14 cellular contexts compared by ENCODE assay signal in genomic region chr7:139995034-139995915, GRCh38.
DNase-seq lines count a peak whose midpoint lies in the region; ATAC-seq and TF ChIP-seq lines count a peak whose summit lies in the region.
"Had no signal": no experiment of that assay in that cellular context is flagged by ENCODE, and none has a peak within 500 bp of the region (broad histone marks: within the 10 kb centered on the region; RNA-seq: fewer than 3 reads in every experiment).

No MANE protein-coding gene starts in this region.

- no peak overlapping the region for H3K4me3 Mint-ChIP-seq in activated CD8-positive, alpha-beta memory T cell treated with anti-CD3 and anti-CD28 coated beads, Interleukin-2, amount 10 ng/mL, durations not matched to agents 7 days and 5 days
- H3K4me3 Mint-ChIP-seq: CD4-positive, alpha-beta memory T cell; stimulated activated naive B cell treated with anti-CD40 and anti-IgM and Interleukin-4, amounts not matched to agents 10 μg/mL and 1 μg/mL and 100 μg/mL, for 72 hours had no signal

- no peaks in the 10 kb centered on the region for H3K9me3 Mint-ChIP-seq in activated CD8-positive, alpha-beta memory T cell treated with anti-CD3 and anti-CD28 coated beads, Interleukin-2, amount 10 ng/mL, durations not matched to agents 7 days and 5 days (ENCODE audit: low read depth)
- H3K9me3 Mint-ChIP-seq: CD4-positive, alpha-beta memory T cell; stimulated activated naive B cell treated with anti-CD40 and anti-IgM and Interleukin-4, amounts not matched to agents 10 μg/mL and 1 μg/mL and 100 μg/mL, for 72 hours had no signal

- no peak overlapping the region for H3K4me3 ChIP-seq in AG04450 (ENCODE audit: low read depth, low read length)
- H3K4me3 ChIP-seq: HAP-1 had no signal

- ATAC-seq in esophagus mucosa (peak; percentile 49), GM21786 (IDR thresholded peaks at IDR 0.05; ENCODE audit: unreplicated experiment) (no peak), HG03460 (IDR thresholded peaks at IDR 0.05; ENCODE audit: unreplicated experiment) (no peak)
- no peak for ATAC-seq in activated CD8-positive, alpha-beta memory T cell treated with anti-CD3 and anti-CD28 coated beads, Interleukin-2, amount 10 ng/mL, durations not matched to agents 7 days and 5 days
- ATAC-seq: stimulated activated naive B cell treated with anti-CD40 and anti-IgM and Interleukin-4, amounts not matched to agents 10 μg/mL and 1 μg/mL and 100 μg/mL, for 72 hours had no signal

- no peaks in the 10 kb centered on the region for H3K36me3 Mint-ChIP-seq in activated CD8-positive, alpha-beta memory T cell treated with anti-CD3 and anti-CD28 coated beads, Interleukin-2, amount 10 ng/mL, durations not matched to agents 7 days and 5 days
- H3K36me3 Mint-ChIP-seq: CD4-positive, alpha-beta memory T cell; stimulated activated naive B cell treated with anti-CD40 and anti-IgM and Interleukin-4, amounts not matched to agents 10 μg/mL and 1 μg/mL and 100 μg/mL, for 72 hours had no signal

- peak; percentile 78 for DNase-seq in AG04450 (ENCODE audit: low read depth, low spot score)
- peak; percentile 25 for DNase-seq in NCI-H2196 (lab: John Stamatoyannopoulos, UW; ENCODE audit: unreplicated experiment)
- DNase-seq in middle frontal gyrus (ENCODE audit: extremely low spot score, low spot score) = peak; percentile 40
- no peak for DNase-seq in NCI-H2107 treated with DMSO at 0.1 percent for 48 hours (lab: John Stamatoyannopoulos, UW; ENCODE audit: unreplicated experiment)
- DNase-seq in activated CD8-positive, alpha-beta memory T cell treated with anti-CD3 and anti-CD28 coated beads, Interleukin-2, amount 10 ng/mL, durations not matched to agents 7 days and 5 days = no peak
- DNase-seq: CD4-positive, alpha-beta memory T cell; kidney glomerular epithelial cell; NCI-H2171; stimulated activated naive B cell treated with anti-CD40 and anti-IgM and Interleukin-4, amounts not matched to agents 10 μg/mL and 1 μg/mL and 100 μg/mL, for 72 hours had no signal

- no peaks in the 10 kb centered on the region for H3K27me3 Mint-ChIP-seq in activated CD8-positive, alpha-beta memory T cell treated with anti-CD3 and anti-CD28 coated beads, Interleukin-2, amount 10 ng/mL, durations not matched to agents 7 days and 5 days
- H3K27me3 Mint-ChIP-seq: CD4-positive, alpha-beta memory T cell had no signal

- CTCF ChIA-PET in AG04450 (lab: Charles Lee) = interaction anchor here (0.6 to 1.5 kb wide), 2 partner anchors 196 to 376 kb away, joined by 3 to 6 read pairs; no protein-coding TSS in a partner anchor
- CTCF ChIA-PET in activated CD8-positive, alpha-beta memory T cell treated with anti-CD3 and anti-CD28 coated beads, Interleukin-2, amount 10 ng/mL, durations not matched to agents 7 days and 5 days (lab: Charles Lee) = interaction anchor here (0.7 to 1.4 kb wide), 3 partner anchors 11 to 392 kb away, joined by 3 to 7 read pairs (median 3); no protein-coding TSS in a partner anchor

- H3K27ac Mint-ChIP-seq in activated CD8-positive, alpha-beta memory T cell treated with anti-CD3 and anti-CD28 coated beads, Interleukin-2, amount 10 ng/mL, durations not matched to agents 7 days and 5 days = no peak overlapping the region
- H3K27ac Mint-ChIP-seq: stimulated activated naive B cell treated with anti-CD40 and anti-IgM and Interleukin-4, amounts not matched to agents 10 μg/mL and 1 μg/mL and 100 μg/mL, for 72 hours had no signal

- POLR2A ChIA-PET in AG04450 (lab: Yijun Ruan, JAX) = interaction anchor here (0.9 to 1.5 kb wide), 4 partner anchors 36 to 217 kb away, joined by 3 to 10 read pairs (median 6); no protein-coding TSS in a partner anchor

- no peaks in the 10 kb centered on the region; the same call in 1 of the 2 replicates for H3K9me3 ChIP-seq in AG04450 (ENCODE audit: control insufficient read depth, insufficient read depth, low read length)
- H3K9me3 ChIP-seq: HAP-1 had no signal

- H3K4me1 Mint-ChIP-seq in activated CD8-positive, alpha-beta memory T cell treated with anti-CD3 and anti-CD28 coated beads, Interleukin-2, amount 10 ng/mL, durations not matched to agents 7 days and 5 days = no peaks in the 10 kb centered on the region
- H3K4me1 Mint-ChIP-seq: CD4-positive, alpha-beta memory T cell had no signal

- peak overlapping the region; percentile 81 for H3K27ac ChIP-seq in AG04450 (ENCODE audit: low read depth, low read length)
- H3K27ac ChIP-seq: HL-60 had no signal

- TF ChIP-seq CTCF in AG04450 (IDR thresholded peaks at IDR 0.05; ENCODE audit: low read depth, low read length) = no peak

- H3K27me3 ChIP-seq in AG04450 (ENCODE audit: control insufficient read depth, insufficient read depth, low read length) = no peaks in the 10 kb centered on the region

Comparison
In these comparisons a context has a peak if more than half of its experiments do, and no peak if none do; other contexts are left out.
1. DNase-seq: peak in AG04450 (single experiment), NCI-H2196 (single experiment) and middle frontal gyrus (single experiment); none in NCI-H2107 treated with DMSO at 0.1 percent for 48 hours (single experiment) and activated CD8-positive, alpha-beta memory T cell treated with anti-CD3 and anti-CD28 coated beads, Interleukin-2, amount 10 ng/mL, durations not matched to agents 7 days and 5 days (single experiment).